15 cellular contexts compared by ENCODE assay signal in the genomic region with DNA sequence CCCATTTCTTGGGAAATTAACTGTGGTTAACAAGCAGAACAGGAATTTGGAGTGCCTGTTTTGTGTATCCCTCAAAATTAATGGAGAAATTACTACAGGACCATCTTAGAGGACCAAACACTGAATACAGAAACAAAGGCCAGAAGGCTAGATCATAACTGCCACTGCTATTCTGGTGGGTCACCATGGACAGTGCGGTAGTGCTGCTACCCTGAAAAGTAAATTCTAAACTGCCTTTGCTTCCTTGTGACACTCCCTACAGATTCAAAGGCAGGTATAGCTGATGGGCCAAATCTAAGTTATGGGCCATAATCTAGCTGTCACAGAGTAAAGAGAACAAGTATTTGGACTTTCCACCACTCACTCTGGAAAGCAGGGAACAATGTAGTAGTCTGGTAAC.
A peak's percentile ranks its signal among the peaks of the same experiment; 100 is the strongest.
DNase-seq lines count a peak whose midpoint lies in the region; ATAC-seq and TF ChIP-seq lines count a peak whose summit lies in the region.
"Had no signal": no experiment of that assay in that cellular context is flagged by ENCODE, and none has a peak within 500 bp of the region (broad histone marks: within the 10 kb centered on the region; RNA-seq: fewer than 3 reads in every experiment).

No MANE protein-coding gene starts in this region.

- no peaks in the 10 kb centered on the region for H3K79me2 ChIP-seq in SU-DHL-6 (ENCODE audit: insufficient read depth, low read length)
- H3K79me2 ChIP-seq in neural progenitor cell (ENCODE audit: low read depth): no peaks in the 10 kb centered on the region

- TF ChIP-seq CTCF in HFFc6 (IDR thresholded peaks at IDR 0.05): no peak
- no peak for TF ChIP-seq CTCF in SU-DHL-6 (IDR thresholded peaks at IDR 0.05; ENCODE audit: insufficient read depth, low read length, poor library complexity, severe bottlenecking)
- no peak for TF ChIP-seq CTCF in neural progenitor cell (IDR thresholded peaks at IDR 0.05)

- H3F3A ChIP-seq in SU-DHL-6 (ENCODE audit: insufficient read depth): no peaks in the 10 kb centered on the region
- no peaks in the 10 kb centered on the region for H3F3A ChIP-seq in neural progenitor cell (ENCODE audit: low read depth)

- no peak overlapping the region for H3K27ac Mint-ChIP-seq in HFFc6
- no peak overlapping the region for H3K27ac Mint-ChIP-seq in neural progenitor cell
- H3K27ac Mint-ChIP-seq in natural killer cell treated with Interleukin-12 subunit alpha and Interleukin-12 subunit beta and Interleukin-15 and Interleukin-18, amount 100 ng/mL, for 72 hours: no peak overlapping the region
- H3K27ac Mint-ChIP-seq: CD4-positive, alpha-beta T cell had no signal

- H3K4me2 ChIP-seq in SU-DHL-6 (ENCODE audit: low read depth, low read length, poor library complexity, severe bottlenecking) (no peak overlapping the region), neural progenitor cell (no peak overlapping the region)

- H3K4me3 ChIP-seq in SU-DHL-6 (ENCODE audit: insufficient read depth, low read length, poor library complexity, severe bottlenecking): no peak overlapping the region
- H3K4me3 ChIP-seq in neural progenitor cell: no peak overlapping the region
- H3K4me3 ChIP-seq: HAP-1 had no signal

- H3K27me3 ChIP-seq in SU-DHL-6 (ENCODE audit: low read length) (no peaks in the 10 kb centered on the region), neural progenitor cell (no peaks in the 10 kb centered on the region)
- H3K27me3 ChIP-seq: BE2C had no signal

- ATAC-seq in GM18868 (IDR thresholded peaks at IDR 0.05; ENCODE audit: unreplicated experiment): peak; percentile 28
- ATAC-seq in natural killer cell treated with Interleukin-12 subunit alpha and Interleukin-12 subunit beta and Interleukin-15 and Interleukin-18, amount 100 ng/mL, for 72 hours: no peak

- H3K4me1 ChIP-seq in neural progenitor cell: peaks cover 3% of the 10 kb centered on the region
- H3K4me1 ChIP-seq: BE2C, HAP-1 had no signal

- no peaks in the 10 kb centered on the region for H3K9me2 ChIP-seq in SU-DHL-6 (replicated peaks; ENCODE audit: insufficient read depth, low read length)

- H3K27ac ChIP-seq in SU-DHL-6 (ENCODE audit: low read depth, low read length) (no peak overlapping the region), neural progenitor cell (no peak overlapping the region)

- peak overlapping the region; percentile 46; the same call in 1 of the 2 replicates for H3K4me3 Mint-ChIP-seq in HFFc6
- no peak overlapping the region for H3K4me3 Mint-ChIP-seq in neural progenitor cell
- no peak overlapping the region for H3K4me3 Mint-ChIP-seq in natural killer cell treated with Interleukin-12 subunit alpha and Interleukin-12 subunit beta and Interleukin-15 and Interleukin-18, amount 100 ng/mL, for 72 hours
- H3K4me3 Mint-ChIP-seq: CD4-positive, alpha-beta T cell had no signal

- DNase-seq in HFFc6 (no peak), neural progenitor cell (ENCODE audit: low spot score) (no peak), OCI-M1 (lab: John Stamatoyannopoulos, UW) (no peak), mucosa of gallbladder (ENCODE audit: low spot score) (no peak)
- no peak for DNase-seq in natural killer cell treated with Interleukin-12 subunit alpha and Interleukin-12 subunit beta and Interleukin-15 and Interleukin-18, amount 100 ng/mL, for 72 hours (ENCODE audit: low spot score)
- DNase-seq: BE2C; CD4-positive, alpha-beta T cell; DMS53; KBM-7; NCI-H1436 treated with DMSO at 0.1 percent for 48 hours; NCI-H2029 treated with DMSO at 0.1 percent for 48 hours; NCI-H774 had no signal

- H3K9me3 ChIP-seq in SU-DHL-6 (ENCODE audit: insufficient read depth, low read length): no peaks in the 10 kb centered on the region
- no peaks in the 10 kb centered on the region for H3K9me3 ChIP-seq in neural progenitor cell (ENCODE audit: low read depth)
- H3K9me3 ChIP-seq: BE2C, HAP-1 had no signal

- H3K9ac ChIP-seq in SU-DHL-6 (ENCODE audit: low read length) (no peak overlapping the region), neural progenitor cell (no peak overlapping the region)

- H3K4me1 Mint-ChIP-seq in HFFc6 (ENCODE audit: low read depth) (no peaks in the 10 kb centered on the region), neural progenitor cell (peaks cover 7% of the 10 kb centered on the region)
- H3K4me1 Mint-ChIP-seq in natural killer cell treated with Interleukin-12 subunit alpha and Interleukin-12 subunit beta and Interleukin-15 and Interleukin-18, amount 100 ng/mL, for 72 hours (ENCODE audit: low read depth in 2 of 2): no peaks in the 10 kb centered on the region

- peak overlapping the region; percentile 32 for H2AFZ ChIP-seq in SU-DHL-6 (ENCODE audit: low read depth, low read length, severe bottlenecking)
- H2AFZ ChIP-seq in neural progenitor cell (replicated peaks): peak overlapping the region; percentile 91

- H4K20me1 ChIP-seq in SU-DHL-6 (ENCODE audit: low read depth, low read length) (no peaks in the 10 kb centered on the region), neural progenitor cell (ENCODE audit: low read depth) (no peaks in the 10 kb centered on the region)

- H3K36me3 Mint-ChIP-seq in HFFc6 (ENCODE audit: low read depth) (no peaks in the 10 kb centered on the region), neural progenitor cell (no peaks in the 10 kb centered on the region)
- no peaks in the 10 kb centered on the region for H3K36me3 Mint-ChIP-seq in natural killer cell treated with Interleukin-12 subunit alpha and Interleukin-12 subunit beta and Interleukin-15 and Interleukin-18, amount 100 ng/mL, for 72 hours

- H3K9me3 Mint-ChIP-seq in HFFc6 (peaks cover 15% of the 10 kb centered on the region), neural progenitor cell (peaks cover 5% of the 10 kb centered on the region)
- H3K9me3 Mint-ChIP-seq in natural killer cell treated with Interleukin-12 subunit alpha and Interleukin-12 subunit beta and Interleukin-15 and Interleukin-18, amount 100 ng/mL, for 72 hours: peaks cover 3% of the 10 kb centered on the region

- 0 out of 2 replicates have a peak, but pooled peaks cover 5% of the 10 kb centered on the region for H3K36me3 ChIP-seq in SU-DHL-6 (ENCODE audit: low read length)
- no peaks in the 10 kb centered on the region for H3K36me3 ChIP-seq in neural progenitor cell
- H3K36me3 ChIP-seq: BE2C, HAP-1 had no signal

- H3K27me3 Mint-ChIP-seq in HFFc6 (ENCODE audit: insufficient read depth) (no peaks in the 10 kb centered on the region), neural progenitor cell (ENCODE audit: insufficient read depth, low read depth) (peaks cover 4% of the 10 kb centered on the region)
- H3K27me3 Mint-ChIP-seq in natural killer cell treated with Interleukin-12 subunit alpha and Interleukin-12 subunit beta and Interleukin-15 and Interleukin-18, amount 100 ng/mL, for 72 hours: no peaks in the 10 kb centered on the region
- H3K27me3 Mint-ChIP-seq: CD4-positive, alpha-beta T cell had no signal
